22 cellular contexts compared by ENCODE assay signal in the genomic region with DNA sequence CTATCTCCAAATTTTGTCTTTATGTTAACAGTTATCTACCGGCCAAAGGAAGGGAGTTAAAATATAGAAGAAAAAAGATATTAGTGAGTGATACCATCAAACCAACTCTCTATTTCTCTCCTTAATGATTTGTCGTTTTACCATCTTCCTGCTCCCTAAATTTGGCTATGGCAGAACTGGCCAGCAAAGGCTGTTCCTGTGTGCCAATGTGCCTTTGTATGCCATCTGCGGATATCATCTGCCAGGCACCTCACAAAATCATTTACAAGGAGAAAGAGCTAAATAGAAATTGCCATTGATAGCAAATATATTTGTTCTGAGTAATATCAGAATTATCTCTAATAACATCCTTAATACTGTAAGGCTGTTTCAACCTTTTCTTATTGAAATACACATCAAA. TPM values are rescaled to one million over a fixed set of nuclear protein-coding genes. Genes with fewer than 3 reads are reported as not detected.
DNase-seq lines count a peak whose midpoint lies in the region; ATAC-seq lines count a peak whose summit lies in the region.
"Had no signal": no experiment of that assay in that cellular context is flagged by ENCODE, and none has a peak within 500 bp of the region (broad histone marks: within the 10 kb centered on the region; RNA-seq: fewer than 3 reads in every experiment).

No MANE protein-coding gene starts in this region.

- no peaks in the 10 kb centered on the region for H3K36me3 Mint-ChIP-seq in activated naive CD4-positive, alpha-beta T cell treated with anti-CD3 and anti-CD28 coated beads for 36 hours (ENCODE audit: low read depth)
- H3K36me3 Mint-ChIP-seq: IgD-negative memory B cell had no signal

- peak; percentile 33 to 63 for DNase-seq in NCI-H446 (lab: John Stamatoyannopoulos, UW)
- peak; percentile 95 for DNase-seq in cerebellar cortex (ENCODE audit: low spot score)
- DNase-seq in activated naive CD4-positive, alpha-beta T cell treated with anti-CD3 and anti-CD28 coated beads for 36 hours = no peak
- DNase-seq in stimulated activated naive CD4-positive, alpha-beta T cell (lab: John Stamatoyannopoulos, UW) = no peak
- DNase-seq: BE2C; DMS53; HCEC 1CT; MM.1S; NCI-H1694; NCI-H2029 treated with DMSO at 0.1 percent for 48 hours; NCI-H510A; NCI-H82; NK-92 treated with Interleukin-12 subunit alpha and Interleukin-12 subunit beta, amount 100 ng/mL, for 24 hours; PC-3; SK-N-SH; SW 1271 had no signal

- peaks cover 40% of the 10 kb centered on the region for H3K4me1 ChIP-seq in iPS-18a (ENCODE audit: control insufficient read depth, low read depth, low read length)
- H3K4me1 ChIP-seq: BE2C had no signal

- H3K9me3 ChIP-seq in iPS-18a (ENCODE audit: control insufficient read depth, low read depth, low read length) = no peaks in the 10 kb centered on the region
- H3K9me3 ChIP-seq: BE2C, SK-N-SH had no signal

- H3K4me1 Mint-ChIP-seq in activated naive CD4-positive, alpha-beta T cell treated with anti-CD3 and anti-CD28 coated beads for 36 hours (ENCODE audit: low read depth) = no peaks in the 10 kb centered on the region

- no peaks in the 10 kb centered on the region for H3K27me3 ChIP-seq in iPS-18a (ENCODE audit: control insufficient read depth, insufficient read depth, low read length)
- H3K27me3 ChIP-seq: BE2C had no signal

- H3K9ac ChIP-seq in iPS-18a (ENCODE audit: low read length) = peak overlapping the region; percentile 5
- H3K9ac ChIP-seq: KMS-11, SK-N-SH had no signal

- no peaks in the 10 kb centered on the region for H3K36me3 ChIP-seq in iPS-18a (ENCODE audit: control insufficient read depth, low read depth, low read length)
- H3K36me3 ChIP-seq: BE2C had no signal

- no peak overlapping the region for H3K27ac ChIP-seq in iPS-18a (ENCODE audit: low read length)
- H3K27ac ChIP-seq: HL-60, KMS-11 had no signal

- no peak for ATAC-seq in GM18861 (IDR thresholded peaks at IDR 0.05; ENCODE audit: unreplicated experiment)
- no peak for ATAC-seq in GM18502 (IDR thresholded peaks at IDR 0.05; ENCODE audit: poor library complexity, unreplicated experiment)
- ATAC-seq: PC-3 had no signal

- intact Hi-C loops in activated naive CD4-positive, alpha-beta T cell treated with anti-CD3 and anti-CD28 coated beads for 36 hours (cut with micrococcal nuclease) = no loop called here

- CTCF ChIA-PET in activated naive CD4-positive, alpha-beta T cell treated with anti-CD3 and anti-CD28 coated beads for 36 hours (lab: Charles Lee) = no interaction called here

- no peaks in the 10 kb centered on the region for H3K27me3 Mint-ChIP-seq in activated naive CD4-positive, alpha-beta T cell treated with anti-CD3 and anti-CD28 coated beads for 36 hours (ENCODE audit: low read depth)
- H3K27me3 Mint-ChIP-seq: IgD-negative memory B cell had no signal

- no peaks in the 10 kb centered on the region for H3K9me3 Mint-ChIP-seq in activated naive CD4-positive, alpha-beta T cell treated with anti-CD3 and anti-CD28 coated beads for 36 hours

- H3K4me3 ChIP-seq in iPS-18a (ENCODE audit: low read length) = no peak overlapping the region

- no peak overlapping the region for H3K4me3 Mint-ChIP-seq in activated naive CD4-positive, alpha-beta T cell treated with anti-CD3 and anti-CD28 coated beads for 36 hours
- H3K4me3 Mint-ChIP-seq: IgD-negative memory B cell had no signal

- no peak overlapping the region for H3K27ac Mint-ChIP-seq in activated naive CD4-positive, alpha-beta T cell treated with anti-CD3 and anti-CD28 coated beads for 36 hours
- H3K27ac Mint-ChIP-seq: IgD-negative memory B cell had no signal

RNA-seq across cellular contexts. Expression of gene GPM6A, which starts 22.4 kb away (rescaled TPM):
- total RNA-seq in activated naive CD4-positive, alpha-beta T cell treated with anti-CD3 and anti-CD28 coated beads for 36 hours = not detected
- total RNA-seq: PC-3 had no signal

Comparison
In these comparisons a context has a peak if more than half of its experiments do, and no peak if none do; other contexts are left out.
1. DNase-seq: peak in NCI-H446 (2 of 2) and cerebellar cortex (single experiment); none in activated naive CD4-positive, alpha-beta T cell treated with anti-CD3 and anti-CD28 coated beads for 36 hours (single experiment) and stimulated activated naive CD4-positive, alpha-beta T cell (0 of 6).